ENCODE assay signal across 19 cellular contexts in genomic region chr1:58802640-58803476, GRCh38.
A peak's percentile ranks its signal among the peaks of the same experiment; 100 is the strongest.
DNase-seq lines count a peak whose midpoint lies in the region; ATAC-seq and TF ChIP-seq lines count a peak whose summit lies in the region.
"Had no signal": no experiment of that assay in that cellular context is flagged by ENCODE, and none has a peak within 500 bp of the region (broad histone marks: within the 10 kb centered on the region; RNA-seq: fewer than 3 reads in every experiment).

No MANE protein-coding gene starts in this region.

- peaks cover 35% of the 10 kb centered on the region for H3K4me1 Mint-ChIP-seq in stimulated activated memory B cell treated with anti-CD40 and anti-IgM and Interleukin-4, amounts not matched to agents 10 μg/mL and 1 μg/mL and 100 μg/mL, for 72 hours

- H3K4me3 Mint-ChIP-seq in stimulated activated memory B cell treated with anti-CD40 and anti-IgM and Interleukin-4, amounts not matched to agents 10 μg/mL and 1 μg/mL and 100 μg/mL, for 72 hours = no peak overlapping the region
- H3K4me3 Mint-ChIP-seq: activated CD4-positive, alpha-beta T cell treated with anti-CD3 and anti-CD28 coated beads, Interleukin-2, amount 10 ng/mL, durations not matched to agents 7 days and 5 days; brain had no signal

- ATAC-seq in stimulated activated memory B cell treated with anti-CD40 and anti-IgM and Interleukin-4, amounts not matched to agents 10 μg/mL and 1 μg/mL and 100 μg/mL, for 72 hours = no peak

- H3K27ac Mint-ChIP-seq in stimulated activated memory B cell treated with anti-CD40 and anti-IgM and Interleukin-4, amounts not matched to agents 10 μg/mL and 1 μg/mL and 100 μg/mL, for 72 hours = peak overlapping the region; percentile 69
- H3K27ac Mint-ChIP-seq: activated CD4-positive, alpha-beta T cell treated with anti-CD3 and anti-CD28 coated beads, Interleukin-2, amount 10 ng/mL, durations not matched to agents 7 days and 5 days; activated T-helper 2 cell treated with anti-CD3 and anti-CD28 coated beads, Interferon-gamma antibody, Interleukin-2, Interleukin-4, amounts not matched to agents 10 μg/mL and 5 μg/mL and 100 μg/mL, durations not matched to agents 14 hours and 24 hours and 36 hours; brain had no signal

- DNase-seq in NCI-H2029 (lab: John Stamatoyannopoulos, UW) (peak; percentile 29), NCI-H2029 treated with DMSO at 0.1 percent for 48 hours (lab: John Stamatoyannopoulos, UW) (no peak), NCI-H2227 treated with DMSO at 0.1 percent for 48 hours (lab: John Stamatoyannopoulos, UW) (peak; percentile 38), epithelial cell of esophagus (ENCODE audit: low read depth) (peak; percentile 84), NCI-H1436 treated with DMSO at 0.1 percent for 48 hours (lab: John Stamatoyannopoulos, UW) (no peak), GM19238 (ENCODE audit: insufficient read length, low spot score) (no peak)
- DNase-seq in activated T-cell treated with anti-CD3 and anti-CD28 coated beads, Interleukin-2, amount 50 U/mL, for 48 hours = no peak
- DNase-seq: activated CD4-positive, alpha-beta T cell treated with anti-CD3 and anti-CD28 coated beads, Interleukin-2, amount 10 ng/mL, durations not matched to agents 7 days and 5 days; GDM1; GM23248; head of caudate nucleus; NCI-H526 treated with DMSO at 0.1 percent for 48 hours; spleen; substantia nigra had no signal

- no peak for TF ChIP-seq CTCF in epithelial cell of esophagus (IDR thresholded peaks at IDR 0.05; ENCODE audit: insufficient read depth, low read depth, low read length, missing control alignments)

- no peaks in the 10 kb centered on the region for H3K27me3 Mint-ChIP-seq in stimulated activated memory B cell treated with anti-CD40 and anti-IgM and Interleukin-4, amounts not matched to agents 10 μg/mL and 1 μg/mL and 100 μg/mL, for 72 hours

- no peaks in the 10 kb centered on the region for H3K9me3 Mint-ChIP-seq in stimulated activated memory B cell treated with anti-CD40 and anti-IgM and Interleukin-4, amounts not matched to agents 10 μg/mL and 1 μg/mL and 100 μg/mL, for 72 hours
- H3K9me3 Mint-ChIP-seq: activated CD4-positive, alpha-beta T cell treated with anti-CD3 and anti-CD28 coated beads, Interleukin-2, amount 10 ng/mL, durations not matched to agents 7 days and 5 days; activated T-helper 2 cell treated with anti-CD3 and anti-CD28 coated beads, Interferon-gamma antibody, Interleukin-2, Interleukin-4, amounts not matched to agents 10 μg/mL and 5 μg/mL and 100 μg/mL, durations not matched to agents 14 hours and 24 hours and 36 hours; brain had no signal

- H3K4me3 ChIP-seq in epithelial cell of esophagus (ENCODE audit: low read length) = no peak overlapping the region
- H3K4me3 ChIP-seq: BLaER1 treated with 17β-estradiol and CSF1 and Interleukin-3, amounts not matched to agents 10 nM and 100 nM; coronary artery; GM23248; spleen had no signal

- peaks cover 8% of the 10 kb centered on the region for H3K36me3 Mint-ChIP-seq in stimulated activated memory B cell treated with anti-CD40 and anti-IgM and Interleukin-4, amounts not matched to agents 10 μg/mL and 1 μg/mL and 100 μg/mL, for 72 hours
- H3K36me3 Mint-ChIP-seq: brain had no signal

Comparison
In these comparisons a context has a peak if more than half of its experiments do, and no peak if none do; other contexts are left out.
1. DNase-seq: peak in NCI-H2029 (single experiment), NCI-H2227 treated with DMSO at 0.1 percent for 48 hours (single experiment) and epithelial cell of esophagus (single experiment); none in NCI-H2029 treated with DMSO at 0.1 percent for 48 hours (single experiment), activated T-cell treated with anti-CD3 and anti-CD28 coated beads, Interleukin-2, amount 50 U/mL, for 48 hours (0 of 2), NCI-H1436 treated with DMSO at 0.1 percent for 48 hours (single experiment) and GM19238 (single experiment).